In genomic region chr10:47332371-47332770, GRCh38 we compare ENCODE assay signal across 18 cellular contexts. TPM values are rescaled to one million over a fixed set of nuclear protein-coding genes. Genes with fewer than 3 reads are reported as not detected.
"Had no signal": no experiment of that assay in that cellular context is flagged by ENCODE, and none has a peak within 500 bp of the region (broad histone marks: within the 10 kb centered on the region; RNA-seq: fewer than 3 reads in every experiment).

No MANE protein-coding gene starts in this region.

- H3K4me3 ChIP-seq: esophagus muscularis mucosa, hepatocyte, psoas muscle, right lobe of liver had no signal

- DNase-seq: effector memory CD8-positive, alpha-beta T cell; kidney glomerular epithelial cell; mesendoderm; naive B cell; occipital lobe; retina; right lobe of liver; stimulated activated CD4-positive, alpha-beta T cell treated with anti-CD3 and anti-CD28 coated beads, Interleukin-1b, Interleukin-23, amount 100 ng/mL, for 48 hours; stimulated activated CD4-positive, alpha-beta T cell treated with anti-CD3 and anti-CD28 coated beads, Interleukin-4, amount 100 ng/mL, for 24 hours; stimulated activated naive B cell treated with anti-CD40 and anti-IgM and Interleukin-4, amounts not matched to agents 10 μg/mL and 1 μg/mL and 100 μg/mL, for 72 hours; stimulated activated naive CD8-positive, alpha-beta T cell treated with anti-CD3 and anti-CD28 coated beads, Interleukin-15, amount 100 ng/mL, for 72 hours; substantia nigra had no signal

RNA-seq across cellular contexts. Expression of gene GDF2, which starts 10.1 kb away (rescaled TPM):
- total RNA-seq: esophagus muscularis mucosa, fibroblast of villous mesenchyme, hepatocyte, lung microvascular endothelial cell, occipital lobe, psoas muscle had no signal

RNA-seq across cellular contexts. Expression of gene RBP3, which starts 15.8 kb away (rescaled TPM):
- total RNA-seq: fibroblast of villous mesenchyme, liver, lung microvascular endothelial cell, occipital lobe, psoas muscle, right lobe of liver had no signal

RNA-seq across cellular contexts. Expression of gene GDF10, which starts 32.4 kb away (rescaled TPM):
- total RNA-seq: fibroblast of villous mesenchyme, right lobe of liver had no signal

RNA-seq across cellular contexts. Expression of gene ZNF488, which starts 51.7 kb away (rescaled TPM):
- total RNA-seq: right lobe of liver had no signal
